ENCODE assay signal across 6 cellular contexts in genomic region chr3:182986021-182986420, GRCh38.
"Had no signal": no experiment of that assay in that cellular context is flagged by ENCODE, and none has a peak within 500 bp of the region (broad histone marks: within the 10 kb centered on the region; RNA-seq: fewer than 3 reads in every experiment).

No MANE protein-coding gene starts in this region.

- H3K27me3 Mint-ChIP-seq: IgD-negative memory B cell had no signal

- H3K4me3 Mint-ChIP-seq: IgD-negative memory B cell had no signal

- FAIRE-seq: HepG2, HTR-8/SVneo, K562 had no signal

- H3K36me3 Mint-ChIP-seq: IgD-negative memory B cell had no signal

- H3K9me3 Mint-ChIP-seq: IgD-negative memory B cell had no signal

- H3K27ac Mint-ChIP-seq: IgD-negative memory B cell had no signal

- H3K27ac ChIP-seq: HL-60 had no signal

- H3K4me3 ChIP-seq: K562 had no signal

- DNase-seq: IMR-90 had no signal
